8 cellular contexts compared by ENCODE assay signal in the genomic region with DNA sequence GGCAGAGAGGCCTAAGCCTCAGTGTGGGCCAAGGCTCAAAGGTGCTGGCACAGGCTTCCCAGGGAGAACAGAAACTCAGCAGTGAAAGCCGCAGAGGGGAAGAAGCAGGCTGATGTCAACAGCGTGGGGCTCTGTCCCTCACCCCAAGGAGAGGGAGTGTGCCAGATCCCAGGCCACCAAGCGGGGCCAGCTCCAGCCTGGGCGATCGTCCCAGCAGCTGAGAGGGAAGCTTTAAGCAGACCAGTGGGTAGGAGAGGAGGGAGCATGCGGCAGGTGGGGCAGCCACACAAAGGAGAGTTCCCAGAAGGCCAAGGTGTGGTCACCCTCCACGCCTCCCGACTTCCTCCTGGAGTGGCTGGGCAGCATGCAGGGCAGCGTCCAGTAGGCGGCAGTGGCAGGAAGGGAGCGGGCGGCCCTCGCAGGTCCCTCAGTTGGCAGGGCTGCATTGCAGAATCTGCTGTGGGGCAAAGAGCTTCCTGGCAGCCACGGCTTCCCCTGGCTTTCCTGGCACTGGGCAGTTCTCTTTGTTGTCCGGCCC. TPM values are rescaled to one million over a fixed set of nuclear protein-coding genes. Genes with fewer than 3 reads are reported as not detected.
DNase-seq lines count a peak whose midpoint lies in the region; ATAC-seq and TF ChIP-seq lines count a peak whose summit lies in the region.

No MANE protein-coding gene starts in this region.

- intact Hi-C loops in OCI-LY7 (cut with micrococcal nuclease; ENCODE audit: unreplicated experiment), result no loop called here

- H3K4me3 ChIP-seq in DOHH2 (ENCODE audit: low read length) (peak overlapping the region; percentile 37), OCI-LY7 (ENCODE audit: low read depth, low read length, poor library complexity, severe bottlenecking) (no peak overlapping the region)

- no peaks in the 10 kb centered on the region for H3K27me3 ChIP-seq in DOHH2 (ENCODE audit: control insufficient read depth, low read length)

- H3K27ac Mint-ChIP-seq in osteocyte (ENCODE audit: unreplicated experiment), result peak overlapping the region; percentile 56

- peaks cover 3% of the 10 kb centered on the region for H3K36me3 Mint-ChIP-seq in osteocyte (ENCODE audit: unreplicated experiment)

- peaks cover 96% of the 10 kb centered on the region for H3K36me3 ChIP-seq in DOHH2 (ENCODE audit: control insufficient read depth, low read length)
- peaks cover 44% of the 10 kb centered on the region for H3K36me3 ChIP-seq in OCI-LY7 (ENCODE audit: insufficient read depth, low read length)

- peak; percentile 4 for TF ChIP-seq CTCF in DOHH2 (IDR thresholded peaks at IDR 0.05; ENCODE audit: low read depth, low read length, poor library complexity, severe bottlenecking)
- no peak for TF ChIP-seq CTCF in OCI-LY7 (conservative IDR thresholded peaks at IDR 0.05; ENCODE audit: low read length)
- no peak for TF ChIP-seq CTCF in osteocyte (IDR thresholded peaks at IDR 0.05)

- H3K79me2 ChIP-seq in DOHH2 (ENCODE audit: control insufficient read depth, low read length) (peaks cover 43% of the 10 kb centered on the region), OCI-LY7 (ENCODE audit: insufficient read depth, low read depth, low read length) (no peaks in the 10 kb centered on the region)

- no peaks in the 10 kb centered on the region for H3K9me3 ChIP-seq in DOHH2 (ENCODE audit: control insufficient read depth, insufficient read depth, low read length)
- H3K9me3 ChIP-seq in OCI-LY7 (ENCODE audit: low read length), result no peaks in the 10 kb centered on the region

- H4K20me1 ChIP-seq in DOHH2 (ENCODE audit: control insufficient read depth, insufficient read depth, low read depth, low read length), result peaks cover 15% of the 10 kb centered on the region
- no peaks in the 10 kb centered on the region for H4K20me1 ChIP-seq in OCI-LY7 (ENCODE audit: insufficient read depth, low read length)

- H3K9me3 Mint-ChIP-seq in osteocyte (ENCODE audit: unreplicated experiment), result no peaks in the 10 kb centered on the region

- peaks cover 23% of the 10 kb centered on the region for H3F3A ChIP-seq in DOHH2 (ENCODE audit: control insufficient read depth, insufficient read depth)

- DNase-seq in OCI-LY7 (ENCODE audit: low spot score), result no peak
- no peak for DNase-seq in osteocyte (ENCODE audit: extremely low spot score, unreplicated experiment)
- DNase-seq in central memory CD4-positive, alpha-beta T cell, result no peak
- no peak for DNase-seq in stimulated activated CD4-positive, alpha-beta T cell treated with anti-CD3 and anti-CD28 coated beads, Interleukin-2, amount 100 ng/mL, for 24 hours

- no peaks in the 10 kb centered on the region for H3K27me3 Mint-ChIP-seq in osteocyte (ENCODE audit: unreplicated experiment)

- H3K4me2 ChIP-seq in DOHH2 (ENCODE audit: low read length) (peak overlapping the region; percentile 94), OCI-LY7 (ENCODE audit: low read length) (no peak overlapping the region)

- no peak overlapping the region for H3K4me3 Mint-ChIP-seq in osteocyte (ENCODE audit: unreplicated experiment)

- H3K4me1 ChIP-seq in DOHH2 (ENCODE audit: control insufficient read depth, low read length), result peaks cover 85% of the 10 kb centered on the region
- H3K4me1 ChIP-seq in OCI-LY7 (ENCODE audit: insufficient read depth, low read length, poor library complexity, severe bottlenecking), result peaks cover 57% of the 10 kb centered on the region

- CTCF ChIA-PET in OCI-LY7 (lab: Charles Lee; ENCODE audit: unreplicated experiment), result interaction anchor here (0.6 kb wide), 1 partner anchor 217 kb away, joined by 5 read pairs; no protein-coding TSS in a partner anchor

- peaks cover 33% of the 10 kb centered on the region for H3K4me1 Mint-ChIP-seq in osteocyte (ENCODE audit: unreplicated experiment)

- no peaks in the 10 kb centered on the region for H3K9me2 ChIP-seq in DOHH2 (replicated peaks; ENCODE audit: control insufficient read depth, low read length)
- no peaks in the 10 kb centered on the region for H3K9me2 ChIP-seq in OCI-LY7 (ENCODE audit: insufficient read depth, low read length)

- H2AFZ ChIP-seq in OCI-LY7 (ENCODE audit: low read length), result no peak overlapping the region

- ATAC-seq in esophagus mucosa (peak; percentile 57), HG03342 (IDR thresholded peaks at IDR 0.05; ENCODE audit: unreplicated experiment) (no peak), GM18909 (IDR thresholded peaks at IDR 0.05; ENCODE audit: poor library complexity, unreplicated experiment) (no peak)

- peak overlapping the region; percentile 65 for H3K27ac ChIP-seq in DOHH2 (ENCODE audit: low read depth, low read length)
- no peak overlapping the region for H3K27ac ChIP-seq in OCI-LY7 (ENCODE audit: low read depth, low read length, poor library complexity, severe bottlenecking)

- BruUV-seq in OCI-LY7 (replicated peaks; lab: Mats Ljungman, UMichigan), result TSS peak; percentile 75

- POLR2A ChIA-PET in OCI-LY7 (lab: Charles Lee), result no interaction called here

RNA-seq across cellular contexts. Expression of gene SYNGR2, which starts 6.0 kb away (rescaled TPM):
- 21.3 and 35.4 TPM in 2 replicates for total RNA-seq in OCI-LY7 (2014; rRNA removed; shearing (Covaris generic))
- total RNA-seq in OCI-LY7 (2022) (44.9 and 45.5 TPM in 2 replicates), esophagus mucosa (73.0 TPM), osteocyte (43.2 and 48.6 TPM in 2 replicates)

RNA-seq across cellular contexts. Expression of gene TK1, which starts 12.5 kb away (rescaled TPM):
- 108 and 118 TPM in 2 replicates for total RNA-seq in OCI-LY7 (2014; rRNA removed; shearing (Covaris generic))
- 149 TPM in 2 replicates for total RNA-seq in OCI-LY7 (2022)
- 33.3 TPM for total RNA-seq in esophagus mucosa
- total RNA-seq in osteocyte, result 16.0 and 16.2 TPM in 2 replicates

RNA-seq across cellular contexts. Expression of gene AFMID, which starts 12.8 kb away (rescaled TPM):
- total RNA-seq in OCI-LY7 (2014; rRNA removed; shearing (Covaris generic)), result 87.8 and 89.1 TPM in 2 replicates
- 90.2 and 101 TPM in 2 replicates for total RNA-seq in OCI-LY7 (2022)
- total RNA-seq in esophagus mucosa, result 19.2 TPM
- total RNA-seq in osteocyte, result 33.7 and 35.1 TPM in 2 replicates

RNA-seq across cellular contexts. Expression of gene C17orf99, which starts 28.2 kb away (rescaled TPM):
- not detected in 2 replicates for total RNA-seq in OCI-LY7 (2014; rRNA removed; shearing (Covaris generic))
- total RNA-seq in OCI-LY7 (2022), result 1.1 TPM in 2 replicates
- total RNA-seq in esophagus mucosa, result 0.44 TPM
- total RNA-seq in osteocyte, result not detected in 2 replicates

RNA-seq across cellular contexts. Expression of gene BIRC5, which starts 39.7 kb away (rescaled TPM):
- 229 and 266 TPM in 2 replicates for total RNA-seq in OCI-LY7 (2014; rRNA removed; shearing (Covaris generic))
- total RNA-seq in OCI-LY7 (2022) (184 and 190 TPM in 2 replicates), esophagus mucosa (28.5 TPM), osteocyte (11.9 and 12.3 TPM in 2 replicates)
